ENCODE assay signal across 19 cellular contexts in genomic region chr1:11946647-11947046, GRCh38.
"Had no signal": no experiment of that assay in that cellular context is flagged by ENCODE, and none has a peak within 500 bp of the region (broad histone marks: within the 10 kb centered on the region; RNA-seq: fewer than 3 reads in every experiment).

No MANE protein-coding gene starts in this region.

- ATAC-seq: esophagus mucosa; left ventricle myocardium superior; stimulated activated naive CD8-positive, alpha-beta T cell treated with anti-CD3 and anti-CD28 coated beads, Interleukin-15, amount 100 ng/mL, for 72 hours had no signal

- H3K4me1 ChIP-seq: adrenal gland, spleen had no signal

- H3K27me3 ChIP-seq: adrenal gland, cardiac muscle cell, dorsolateral prefrontal cortex, ovary, sigmoid colon, spleen had no signal

- H3K4me3 ChIP-seq: adrenal gland, cardiac muscle cell, dorsolateral prefrontal cortex, ovary, sigmoid colon, spleen had no signal

- H3K4me3 Mint-ChIP-seq: activated naive CD4-positive, alpha-beta T cell treated with anti-CD3 and anti-CD28 coated beads for 36 hours; nephron; stimulated activated naive CD8-positive, alpha-beta T cell treated with anti-CD3 and anti-CD28 coated beads, Interleukin-15, amount 100 ng/mL, for 72 hours; type B pancreatic cell had no signal

- H3K27me3 Mint-ChIP-seq: stimulated activated naive CD8-positive, alpha-beta T cell treated with anti-CD3 and anti-CD28 coated beads, Interleukin-15, amount 100 ng/mL, for 72 hours; type B pancreatic cell had no signal

- H3K36me3 ChIP-seq: ovary had no signal

- FAIRE-seq: endometrium had no signal

- H3K9me3 ChIP-seq: adrenal gland, ovary, sigmoid colon, spleen had no signal

- H3K9me3 Mint-ChIP-seq: nephron; stimulated activated naive CD8-positive, alpha-beta T cell treated with anti-CD3 and anti-CD28 coated beads, Interleukin-15, amount 100 ng/mL, for 72 hours; type B pancreatic cell had no signal

- DNase-seq: activated CD4-positive, alpha-beta T cell treated with anti-CD3 and anti-CD28 coated beads for 1 hour; activated CD4-positive, alpha-beta T cell treated with anti-CD3 and anti-CD28 coated beads, Interleukin-2, amount 50 U/mL, for 4 hours; activated naive CD4-positive, alpha-beta T cell treated with anti-CD3 and anti-CD28 coated beads for 36 hours; adrenal gland; dorsolateral prefrontal cortex; hippocampal formation; left ventricle myocardium superior; mesenchymal stem cell; ovary; sigmoid colon; spleen; stimulated activated naive CD8-positive, alpha-beta T cell treated with anti-CD3 and anti-CD28 coated beads, Interleukin-15, amount 100 ng/mL, for 72 hours; T-helper 9 cell had no signal

- H3K27ac ChIP-seq: adrenal gland, cardiac muscle cell, dorsolateral prefrontal cortex, ovary, sigmoid colon, spleen had no signal

- H3K27ac Mint-ChIP-seq: activated naive CD4-positive, alpha-beta T cell treated with anti-CD3 and anti-CD28 coated beads for 36 hours; activated T-helper 2 cell treated with anti-CD3 and anti-CD28 coated beads, Interferon-gamma antibody, Interleukin-2, Interleukin-4, amounts not matched to agents 10 μg/mL and 5 μg/mL and 100 μg/mL, durations not matched to agents 14 hours and 24 hours and 36 hours; nephron; stimulated activated naive CD8-positive, alpha-beta T cell treated with anti-CD3 and anti-CD28 coated beads, Interleukin-15, amount 100 ng/mL, for 72 hours; type B pancreatic cell had no signal

- H3K4me1 Mint-ChIP-seq: stimulated activated naive CD8-positive, alpha-beta T cell treated with anti-CD3 and anti-CD28 coated beads, Interleukin-15, amount 100 ng/mL, for 72 hours had no signal
